13 cellular contexts compared by ENCODE assay signal in genomic region chr19:41864374-41864773, GRCh38. TPM values are rescaled to one million over a fixed set of nuclear protein-coding genes. Genes with fewer than 3 reads are reported as not detected.
A peak's percentile ranks its signal among the peaks of the same experiment; 100 is the strongest.
DNase-seq lines count a peak whose midpoint lies in the region; ATAC-seq and TF ChIP-seq lines count a peak whose summit lies in the region.
"Had no signal": no experiment of that assay in that cellular context is flagged by ENCODE, and none has a peak within 500 bp of the region (broad histone marks: within the 10 kb centered on the region; RNA-seq: fewer than 3 reads in every experiment).

No MANE protein-coding gene starts in this region.

- no peaks in the 10 kb centered on the region for H3K9me3 Mint-ChIP-seq in activated naive CD4-positive, alpha-beta T cell treated with anti-CD3 and anti-CD28 coated beads for 36 hours
- H3K9me3 Mint-ChIP-seq in stimulated activated naive B cell treated with anti-CD40 and anti-IgM and Interleukin-4, amounts not matched to agents 10 μg/mL and 1 μg/mL and 100 μg/mL, for 72 hours = no peaks in the 10 kb centered on the region

- H4K20me1 ChIP-seq in OCI-LY7 (ENCODE audit: insufficient read depth, low read length) = peaks cover 52% of the 10 kb centered on the region

- H3K4me2 ChIP-seq in OCI-LY7 (ENCODE audit: low read length) = peak overlapping the region; percentile 98

- peaks cover 76% of the 10 kb centered on the region for H3K36me3 Mint-ChIP-seq in activated naive CD4-positive, alpha-beta T cell treated with anti-CD3 and anti-CD28 coated beads for 36 hours (ENCODE audit: low read depth)
- H3K36me3 Mint-ChIP-seq in stimulated activated naive B cell treated with anti-CD40 and anti-IgM and Interleukin-4, amounts not matched to agents 10 μg/mL and 1 μg/mL and 100 μg/mL, for 72 hours = peaks cover 63 to 71% of the 10 kb centered on the region in 2 donors

- no peak for ATAC-seq in stimulated activated naive B cell treated with anti-CD40 and anti-IgM and Interleukin-4, amounts not matched to agents 10 μg/mL and 1 μg/mL and 100 μg/mL, for 72 hours (replicated peaks)
- ATAC-seq in GM19455 (IDR thresholded peaks at IDR 0.05; ENCODE audit: unreplicated experiment) = no peak

- no TSS peak for BruUV-seq in OCI-LY7 (replicated peaks; lab: Mats Ljungman, UMichigan)

- H3K36me3 ChIP-seq in OCI-LY7 (ENCODE audit: insufficient read depth, low read length) = peaks cover 88% of the 10 kb centered on the region
- peaks cover 62% of the 10 kb centered on the region for H3K36me3 ChIP-seq in effector memory CD4-positive, alpha-beta T cell (ENCODE audit: control insufficient read depth, insufficient read depth, low read length)

- peak overlapping the region; percentile 97 for H3K27ac Mint-ChIP-seq in activated naive CD4-positive, alpha-beta T cell treated with anti-CD3 and anti-CD28 coated beads for 36 hours
- peak overlapping the region; percentile 89 for H3K27ac Mint-ChIP-seq in stimulated activated naive B cell treated with anti-CD40 and anti-IgM and Interleukin-4, amounts not matched to agents 10 μg/mL and 1 μg/mL and 100 μg/mL, for 72 hours

- H3K27me3 ChIP-seq in effector memory CD4-positive, alpha-beta T cell (replicated peaks; ENCODE audit: control insufficient read depth, insufficient read depth, low read length, poor library complexity, severe bottlenecking) = no peaks in the 10 kb centered on the region
- H3K27me3 ChIP-seq: transverse colon had no signal

- peaks cover 82% of the 10 kb centered on the region for H3K4me1 ChIP-seq in OCI-LY7 (ENCODE audit: insufficient read depth, low read length, poor library complexity, severe bottlenecking)
- H3K4me1 ChIP-seq in effector memory CD4-positive, alpha-beta T cell (ENCODE audit: control insufficient read depth, insufficient read depth, low read length, poor library complexity, severe bottlenecking) = peaks cover 51% of the 10 kb centered on the region

- no peak overlapping the region for H2AFZ ChIP-seq in OCI-LY7 (ENCODE audit: low read length)
- H2AFZ ChIP-seq: parathyroid adenoma had no signal

- CTCF ChIA-PET in activated naive CD4-positive, alpha-beta T cell treated with anti-CD3 and anti-CD28 coated beads for 36 hours (lab: Charles Lee) = interaction anchor here (0.8 to 1.7 kb wide), 4 partner anchors 9 to 88 kb away, joined by 3 to 5 read pairs (median 4); no protein-coding TSS in a partner anchor
- CTCF ChIA-PET in OCI-LY7 (lab: Charles Lee; ENCODE audit: unreplicated experiment) = no interaction called here

- H3K79me2 ChIP-seq in OCI-LY7 (ENCODE audit: insufficient read depth, low read depth, low read length) = peaks cover 84% of the 10 kb centered on the region

- TF ChIP-seq CTCF in OCI-LY7 (conservative IDR thresholded peaks at IDR 0.05; ENCODE audit: low read length) = no peak

- POLR2A ChIA-PET in OCI-LY7 (lab: Charles Lee) = no interaction called here

- H3K4me1 Mint-ChIP-seq in activated naive CD4-positive, alpha-beta T cell treated with anti-CD3 and anti-CD28 coated beads for 36 hours (ENCODE audit: low read depth) = peaks cover 74% of the 10 kb centered on the region
- peaks cover 46 to 79% of the 10 kb centered on the region in 2 donors for H3K4me1 Mint-ChIP-seq in stimulated activated naive B cell treated with anti-CD40 and anti-IgM and Interleukin-4, amounts not matched to agents 10 μg/mL and 1 μg/mL and 100 μg/mL, for 72 hours

- intact Hi-C loops in activated naive CD4-positive, alpha-beta T cell treated with anti-CD3 and anti-CD28 coated beads for 36 hours (cut with micrococcal nuclease) = no loop called here
- intact Hi-C loops in OCI-LY7 (cut with micrococcal nuclease; ENCODE audit: unreplicated experiment) = loop anchor here (10.0 kb wide), 1 partner anchor 420 kb away; no protein-coding TSS in a partner anchor

- H3K4me3 ChIP-seq in OCI-LY7 (ENCODE audit: low read depth, low read length, poor library complexity, severe bottlenecking) = peak overlapping the region; percentile 45
- H3K4me3 ChIP-seq in effector memory CD4-positive, alpha-beta T cell (ENCODE audit: insufficient read depth, low read depth, low read length, poor library complexity, severe bottlenecking) = no peak overlapping the region
- H3K4me3 ChIP-seq: transverse colon had no signal

- H3K4me3 Mint-ChIP-seq in activated naive CD4-positive, alpha-beta T cell treated with anti-CD3 and anti-CD28 coated beads for 36 hours = peak overlapping the region; percentile 54
- peak overlapping the region; percentile 74 to 85 for H3K4me3 Mint-ChIP-seq in stimulated activated naive B cell treated with anti-CD40 and anti-IgM and Interleukin-4, amounts not matched to agents 10 μg/mL and 1 μg/mL and 100 μg/mL, for 72 hours

- no peak for DNase-seq in activated naive CD4-positive, alpha-beta T cell treated with anti-CD3 and anti-CD28 coated beads for 36 hours
- no peak for DNase-seq in activated naive CD4-positive, alpha-beta T cell treated with Interleukin-2 at 50 U/mL for 16 hours
- no peak for DNase-seq in OCI-LY7 (ENCODE audit: low spot score)
- no peak for DNase-seq in effector memory CD4-positive, alpha-beta T cell
- DNase-seq in stimulated activated naive B cell treated with anti-CD40 and anti-IgM and Interleukin-4, amounts not matched to agents 10 μg/mL and 1 μg/mL and 100 μg/mL, for 72 hours = no peak
- DNase-seq in SK-N-DZ (ENCODE audit: low spot score) = no peak
- no peak for DNase-seq in NCI-H2029 (lab: John Stamatoyannopoulos, UW)
- DNase-seq: KBM-7, transverse colon had no signal

- H3K9me2 ChIP-seq in OCI-LY7 (ENCODE audit: insufficient read depth, low read length) = no peaks in the 10 kb centered on the region

- peak overlapping the region; percentile 36 for H3K27ac ChIP-seq in OCI-LY7 (ENCODE audit: low read depth, low read length, poor library complexity, severe bottlenecking)
- peak overlapping the region; percentile 23 for H3K27ac ChIP-seq in effector memory CD4-positive, alpha-beta T cell (ENCODE audit: insufficient read depth, low read length, poor library complexity, severe bottlenecking)
- H3K27ac ChIP-seq: parathyroid adenoma, transverse colon had no signal

- H3K9me3 ChIP-seq in OCI-LY7 (ENCODE audit: low read length) = no peaks in the 10 kb centered on the region
- no peaks in the 10 kb centered on the region for H3K9me3 ChIP-seq in effector memory CD4-positive, alpha-beta T cell (ENCODE audit: control insufficient read depth, low read length)
- H3K9me3 ChIP-seq: transverse colon had no signal

- H3K27me3 Mint-ChIP-seq in activated naive CD4-positive, alpha-beta T cell treated with anti-CD3 and anti-CD28 coated beads for 36 hours (ENCODE audit: low read depth) = no peaks in the 10 kb centered on the region
- H3K27me3 Mint-ChIP-seq in stimulated activated naive B cell treated with anti-CD40 and anti-IgM and Interleukin-4, amounts not matched to agents 10 μg/mL and 1 μg/mL and 100 μg/mL, for 72 hours = no peaks in the 10 kb centered on the region

RNA-seq across cellular contexts. Expression of gene RPS19, which starts 4.3 kb away (rescaled TPM):
- 1,000 to 10,000 TPM; 4,092 to 4,109 TPM for total RNA-seq in activated naive CD4-positive, alpha-beta T cell treated with anti-CD3 and anti-CD28 coated beads for 36 hours
- 4,018 and 4,414 TPM in 2 replicates for total RNA-seq in OCI-LY7 (2014; rRNA removed; shearing (Covaris generic))
- 3,803 and 3,902 TPM in 2 replicates for total RNA-seq in OCI-LY7 (2022)
- 657 and 776 TPM in 2 replicates for polyA plus RNA-seq in SK-N-DZ (2014; cell fraction: cytosol; rRNA removed)
- 809 and 1,369 TPM in 2 replicates for polyA plus RNA-seq in SK-N-DZ (2014; cell fraction: nucleus; rRNA removed)

RNA-seq across cellular contexts. Expression of gene CD79A, which starts 12.7 kb away (rescaled TPM):
- 1 to 10 TPM; 2.5 to 2.7 TPM for total RNA-seq in activated naive CD4-positive, alpha-beta T cell treated with anti-CD3 and anti-CD28 coated beads for 36 hours
- total RNA-seq in OCI-LY7 (2014; rRNA removed; shearing (Covaris generic)) = 848 and 1,195 TPM in 2 replicates
- 896 and 1,094 TPM in 2 replicates for total RNA-seq in OCI-LY7 (2022)
- polyA plus RNA-seq in SK-N-DZ (2014; cell fraction: cytosol; rRNA removed) = 0.15 TPM in 1 of 2 replicates, not detected in the other
- polyA plus RNA-seq in SK-N-DZ (2014; cell fraction: nucleus; rRNA removed) = not detected in 2 replicates
- total RNA-seq: epithelial cell of proximal tubule, NCI-H460 had no signal

RNA-seq across cellular contexts. Expression of gene ARHGEF1, which starts 18.6 kb away (rescaled TPM):
- 100 to 1,000 TPM; 246 to 260 TPM for total RNA-seq in activated naive CD4-positive, alpha-beta T cell treated with anti-CD3 and anti-CD28 coated beads for 36 hours
- 74.9 and 96.9 TPM in 2 replicates for total RNA-seq in OCI-LY7 (2014; rRNA removed; shearing (Covaris generic))
- 297 and 318 TPM in 2 replicates for total RNA-seq in OCI-LY7 (2022)
- 16.7 and 17.0 TPM in 2 replicates for polyA plus RNA-seq in SK-N-DZ (2014; cell fraction: cytosol; rRNA removed)
- 33.2 and 43.4 TPM in 2 replicates for polyA plus RNA-seq in SK-N-DZ (2014; cell fraction: nucleus; rRNA removed)

RNA-seq across cellular contexts. Expression of gene DMRTC2, which starts 19.5 kb away (rescaled TPM):
- not detected for total RNA-seq in activated naive CD4-positive, alpha-beta T cell treated with anti-CD3 and anti-CD28 coated beads for 36 hours
- not detected in 2 replicates for total RNA-seq in OCI-LY7 (2014; rRNA removed; shearing (Covaris generic))
- not detected in 2 replicates for total RNA-seq in OCI-LY7 (2022)
- not detected in 2 replicates for polyA plus RNA-seq in SK-N-DZ (2014; cell fraction: cytosol; rRNA removed)
- not detected in 2 replicates for polyA plus RNA-seq in SK-N-DZ (2014; cell fraction: nucleus; rRNA removed)
- total RNA-seq: epithelial cell of proximal tubule, NCI-H460, transverse colon had no signal

RNA-seq across cellular contexts. Expression of gene LYPD4, which starts 19.9 kb away (rescaled TPM):
- total RNA-seq in activated naive CD4-positive, alpha-beta T cell treated with anti-CD3 and anti-CD28 coated beads for 36 hours = not detected
- total RNA-seq in OCI-LY7 (2014; rRNA removed; shearing (Covaris generic)) = not detected in 2 replicates
- total RNA-seq in OCI-LY7 (2022) = not detected in 2 replicates
- not detected in 2 replicates for polyA plus RNA-seq in SK-N-DZ (2014; cell fraction: cytosol; rRNA removed)
- not detected in 2 replicates for polyA plus RNA-seq in SK-N-DZ (2014; cell fraction: nucleus; rRNA removed)
- total RNA-seq: epithelial cell of proximal tubule, NCI-H460, transverse colon had no signal

Comparison
In these comparisons a context has a peak if more than half of its experiments do, and no peak if none do; other contexts are left out.
1. RNA of gene CD79A, which starts 12.7 kb away (total RNA-seq): 848 to 1,195 TPM in OCI-LY7; 2.5 to 2.7 TPM in activated naive CD4-positive, alpha-beta T cell treated with anti-CD3 and anti-CD28 coated beads for 36 hours; every median in the first group is over 100 times any median in the second.